11 cellular contexts compared by ENCODE assay signal in the genomic region with DNA sequence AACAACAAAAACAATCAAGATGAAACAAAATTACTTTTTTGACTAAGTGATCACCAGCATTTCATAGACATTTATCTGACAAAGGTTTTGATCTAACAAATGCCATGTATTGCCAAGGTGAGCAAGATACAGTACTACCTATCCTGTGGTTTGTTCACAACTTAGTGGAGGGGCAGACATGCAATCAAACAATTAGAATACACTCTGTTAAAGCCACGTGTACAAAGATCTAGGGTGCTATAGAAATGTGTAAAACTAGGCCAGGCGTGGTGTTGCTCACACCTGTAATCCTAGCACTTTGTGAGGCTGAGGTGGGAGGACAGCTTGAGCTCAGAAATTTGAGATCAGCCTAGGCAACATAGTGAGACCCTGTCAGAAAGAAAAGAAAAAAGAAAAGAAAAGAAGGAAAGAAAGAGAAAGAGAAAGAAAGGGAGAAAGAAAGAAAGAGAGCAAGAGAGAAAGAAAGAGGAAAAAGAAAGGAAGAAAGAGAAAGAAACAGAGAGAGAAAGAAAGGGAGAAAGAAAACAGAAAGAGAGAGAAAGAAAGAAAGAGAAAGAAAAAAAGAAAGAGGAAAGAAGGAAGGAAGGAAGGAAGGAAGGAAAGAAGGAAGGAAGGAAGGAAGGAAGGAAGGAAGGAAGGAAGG. TPM values are rescaled to one million over a fixed set of nuclear protein-coding genes. Genes with fewer than 3 reads are reported as not detected.
A peak's percentile ranks its signal among the peaks of the same experiment; 100 is the strongest.
DNase-seq lines count a peak whose midpoint lies in the region; ATAC-seq and TF ChIP-seq lines count a peak whose summit lies in the region.
"Had no signal": no experiment of that assay in that cellular context is flagged by ENCODE, and none has a peak within 500 bp of the region (broad histone marks: within the 10 kb centered on the region; RNA-seq: fewer than 3 reads in every experiment).

No MANE protein-coding gene starts in this region.

- no peak for ATAC-seq in heart right ventricle
- ATAC-seq in lung (ENCODE audit: insufficient read depth, low FRiP score), result no peak
- ATAC-seq in upper lobe of left lung (ENCODE audit: low FRiP score in 2 of 2), result no peak
- ATAC-seq in GM18517 (IDR thresholded peaks at IDR 0.05; ENCODE audit: unreplicated experiment), result no peak

- H3K9me3 ChIP-seq in heart right ventricle (no peaks in the 10 kb centered on the region), lung (ENCODE audit: control insufficient read depth in 2 of 2, insufficient read depth in 1 of 2, low read length in 1 of 2) (no peaks in the 10 kb centered on the region), upper lobe of left lung (no peaks in the 10 kb centered on the region)

- TF ChIP-seq EP300 in upper lobe of left lung (IDR thresholded peaks at IDR 0.05), result no peak

- TF ChIP-seq POLR2A in upper lobe of left lung (IDR thresholded peaks at IDR 0.05), result no peak

- peak overlapping the region; percentile 81 for H3K4me3 Mint-ChIP-seq in activated CD4-positive, alpha-beta memory T cell treated with anti-CD3 and anti-CD28 coated beads for 36 hours

- intact Hi-C loops in heart right ventricle (cut with DNase I) (loop anchor here (1.0 to 10.0 kb wide), 8 partner anchors 68 to 160 kb away; a partner anchor contains a TSS), cardiac septum (cut with DNase I) (loop anchor here (10.0 kb wide), 1 partner anchor 140 kb away; no protein-coding TSS in a partner anchor), head of caudate nucleus (cut with DNase I) (loop anchor here (5.0 kb wide), 1 partner anchor 73 kb away; a partner anchor contains a TSS)
- intact Hi-C loops in activated CD4-positive, alpha-beta memory T cell treated with anti-CD3 and anti-CD28 coated beads for 36 hours (cut with micrococcal nuclease), result loop anchor here (1.0 to 2.0 kb wide), 2 partner anchors 16 to 72 kb away; a partner anchor contains a TSS

- peaks cover 0 to 17% (median 6%) of the 10 kb centered on the region in 9 donors for H3K36me3 ChIP-seq in heart right ventricle
- H3K36me3 ChIP-seq in lung (ENCODE audit: control insufficient read depth in 2 of 2, insufficient read depth in 2 of 2, low read length in 2 of 2), result peaks cover 0 to 6% of the 10 kb centered on the region in 2 donors
- H3K36me3 ChIP-seq in upper lobe of left lung, result peaks cover 0 to 9% (median 0%) of the 10 kb centered on the region in 4 donors

- peaks cover 63% of the 10 kb centered on the region for H3K4me1 Mint-ChIP-seq in activated CD4-positive, alpha-beta memory T cell treated with anti-CD3 and anti-CD28 coated beads for 36 hours (ENCODE audit: low read depth)

- CTCF ChIA-PET in activated CD4-positive, alpha-beta memory T cell treated with anti-CD3 and anti-CD28 coated beads for 36 hours (lab: Charles Lee), result interaction anchor here (0.6 to 7.6 kb wide), 13 partner anchors 8 to 156 kb away, joined by 3 to 209 read pairs (median 33); a partner anchor contains a TSS

- POLR2A ChIA-PET in activated CD4-positive, alpha-beta memory T cell treated with anti-CD3 and anti-CD28 coated beads for 36 hours (lab: Charles Lee), result interaction anchor here (0.6 to 21.9 kb wide), 8 partner anchors 7 to 433 kb away, joined by 3 to 1161 read pairs (median 16); a partner anchor contains a TSS

- 71 to 72% methylated on average over 2 of the region's 2 CpGs for WGBS in heart right ventricle, 2 donors
- 73 to 74% methylated on average over 2 of the region's 2 CpGs for WGBS in lung, 2 donors
- WGBS in upper lobe of left lung, 2 donors, result 69 to 70% methylated on average over 2 of the region's 2 CpGs

- H3K27ac Mint-ChIP-seq in activated CD4-positive, alpha-beta memory T cell treated with anti-CD3 and anti-CD28 coated beads for 36 hours, result peak overlapping the region; percentile 96

- H3K27me3 ChIP-seq in heart right ventricle (no peaks in the 10 kb centered on the region), lung (ENCODE audit: control insufficient read depth, insufficient read depth) (no peaks in the 10 kb centered on the region), upper lobe of left lung (no peaks in the 10 kb centered on the region)

- TF ChIP-seq CTCF in heart right ventricle (IDR thresholded peaks at IDR 0.05) (no peak), lung (IDR thresholded peaks at IDR 0.05; ENCODE audit: control extremely low read depth, extremely low read depth) (no peak), upper lobe of left lung (IDR thresholded peaks at IDR 0.05) (no peak)

- peaks cover 34% of the 10 kb centered on the region for H3K36me3 Mint-ChIP-seq in activated CD4-positive, alpha-beta memory T cell treated with anti-CD3 and anti-CD28 coated beads for 36 hours

- H3K4me3 ChIP-seq in heart right ventricle (no peak overlapping the region), lung (no peak overlapping the region), upper lobe of left lung (no peak overlapping the region)

- no peaks in the 10 kb centered on the region for H3K9me3 Mint-ChIP-seq in activated CD4-positive, alpha-beta memory T cell treated with anti-CD3 and anti-CD28 coated beads for 36 hours

- H3K4me1 ChIP-seq in heart right ventricle, result peaks cover 0 to 70% (median 29%) of the 10 kb centered on the region in 9 donors
- peaks cover 2 to 21% of the 10 kb centered on the region in 2 donors for H3K4me1 ChIP-seq in lung (ENCODE audit: control insufficient read depth in 2 of 2, insufficient read depth in 2 of 2, low read length in 2 of 2)
- peaks cover 15 to 32% (median 27%) of the 10 kb centered on the region in 4 donors for H3K4me1 ChIP-seq in upper lobe of left lung

- H3K27me3 Mint-ChIP-seq in activated CD4-positive, alpha-beta memory T cell treated with anti-CD3 and anti-CD28 coated beads for 36 hours, result no peaks in the 10 kb centered on the region

- peak overlapping the region in 9 of 10 donors; percentile 20 to 83 (median 63) for H3K27ac ChIP-seq in heart right ventricle
- peak overlapping the region; percentile 2 to 80 for H3K27ac ChIP-seq in lung (ENCODE audit: low read depth in 1 of 2, low read length in 1 of 2)
- peak overlapping the region; percentile 69 to 79 (median 78) for H3K27ac ChIP-seq in upper lobe of left lung

- no peak for DNase-seq in heart right ventricle
- no peak for DNase-seq in cardiac septum (ENCODE audit: low spot score)
- no peak for DNase-seq in activated CD4-positive, alpha-beta memory T cell treated with anti-CD3 and anti-CD28 coated beads for 36 hours
- no peak for DNase-seq in lung (ENCODE audit: low spot score)
- DNase-seq in upper lobe of left lung, result no peak
- DNase-seq in head of caudate nucleus, result no peak
- DNase-seq in effector CD8-positive, alpha-beta T cell (lab: John Stamatoyannopoulos, UW), result no peak
- DNase-seq: C1 segment of cervical spinal cord, midbrain, NCI-H1436 treated with DMSO at 0.1 percent for 48 hours had no signal

RNA-seq across cellular contexts. Expression of a gene that starts 1.4 kb away (rescaled TPM):
- total RNA-seq in heart right ventricle (100 to 1,000 TPM in 1 of 10 donors, 10 to 100 TPM in 9; 58.3 to 146 (median 70.4) TPM), cardiac septum (70.7 TPM), lung (10 to 100 TPM; 13.1 to 21.3 TPM), upper lobe of left lung (10 to 100 TPM; 10.3 to 29.3 (median 18.3) TPM)
- polyA plus RNA-seq in heart right ventricle (10 to 100 TPM; 25.2 to 35.0 TPM), lung (10 to 100 TPM; 11.2 to 26.4 TPM)
- total RNA-seq in activated CD4-positive, alpha-beta memory T cell treated with anti-CD3 and anti-CD28 coated beads for 36 hours, result 10 to 100 TPM; 76.0 to 78.0 TPM

RNA-seq across cellular contexts. Expression of a gene that starts 23.6 kb away (rescaled TPM):
- total RNA-seq in heart right ventricle, result 1,000 to 10,000 TPM in 6 of 10 donors, 100 to 1,000 TPM in 4; 782 to 5,382 (median 1,085) TPM
- 1,000 to 10,000 TPM in 1 of 2 donors, 100 to 1,000 TPM in 1; 833 to 1,897 TPM for polyA plus RNA-seq in heart right ventricle
- 904 TPM for total RNA-seq in cardiac septum
- total RNA-seq in activated CD4-positive, alpha-beta memory T cell treated with anti-CD3 and anti-CD28 coated beads for 36 hours, result 1,000 to 10,000 TPM; 6,098 to 6,314 TPM
- 1,000 to 10,000 TPM; 2,080 to 4,787 TPM for total RNA-seq in lung
- over 10,000 TPM in 1 of 2 donors, 1,000 to 10,000 TPM in 1; 1,933 to 11,026 TPM for polyA plus RNA-seq in lung
- 1,000 to 10,000 TPM in 5 of 6 donors, 100 to 1,000 TPM in 1; 963 to 7,115 (median 3,598) TPM for total RNA-seq in upper lobe of left lung

RNA-seq across cellular contexts. Expression of a gene that starts 23.8 kb away (rescaled TPM):
- 1 to 10 TPM in 9 of 10 donors, under 1 TPM in 1; 0.77 to 8.6 (median 3.1) TPM for total RNA-seq in heart right ventricle
- polyA plus RNA-seq in heart right ventricle, result 1 to 10 TPM in 1 of 2 donors, under 1 TPM in 1; 0.33 to 2.1 TPM
- total RNA-seq in cardiac septum, result 1.00 TPM
- total RNA-seq in activated CD4-positive, alpha-beta memory T cell treated with anti-CD3 and anti-CD28 coated beads for 36 hours, result 10 to 100 TPM; 16.5 to 17.2 TPM
- total RNA-seq in lung, result 1 to 10 TPM; 2.4 to 3.0 TPM
- 1 to 10 TPM; 4.4 to 4.8 TPM for polyA plus RNA-seq in lung
- 10 to 100 TPM in 2 of 6 donors, 1 to 10 TPM in 4; 2.6 to 30.4 (median 7.8) TPM for total RNA-seq in upper lobe of left lung
